Comparison of ENCODE assay signal across 8 cellular contexts in genomic region chr14:105045710-105046326, GRCh38. TPM values are rescaled to one million over a fixed set of nuclear protein-coding genes. Genes with fewer than 3 reads are reported as not detected.
DNase-seq lines count a peak whose midpoint lies in the region; ATAC-seq, FAIRE-seq and TF ChIP-seq lines count a peak whose summit lies in the region.

No MANE protein-coding gene starts in this region.

- H3K4me3 Mint-ChIP-seq in activated CD8-positive, alpha-beta T cell treated with anti-CD3 and anti-CD28 coated beads for 36 hours = no peak overlapping the region

- ATAC-seq in activated CD8-positive, alpha-beta T cell treated with anti-CD3 and anti-CD28 coated beads for 36 hours = peak; percentile 92

- peak; percentile 97 for DNase-seq in AG20443 (ENCODE audit: low spot score)
- peak; percentile 98 for DNase-seq in GM19239 (ENCODE audit: insufficient read length, low spot score)
- peak; percentile 79 for DNase-seq in HT-29 (ENCODE audit: low spot score)
- DNase-seq in NOMO-1 (lab: John Stamatoyannopoulos, UW; ENCODE audit: unreplicated experiment in 2 of 2) = peak; percentile 90 to 94
- DNase-seq in activated CD8-positive, alpha-beta T cell treated with anti-CD3 and anti-CD28 coated beads for 36 hours = peak; percentile 96
- DNase-seq in dermis microvascular lymphatic vessel endothelial cell (ENCODE audit: low read depth in 2 of 2) = peak; percentile 47 to 81
- peak; percentile 87 for DNase-seq in medulla oblongata (ENCODE audit: extremely low spot score)
- DNase-seq in stimulated activated CD8-positive, alpha-beta memory T cell treated with anti-CD3 and anti-CD28 coated beads, Interleukin-15, amount 100 ng/mL, for 4 hours (ENCODE audit: low read depth in 2 of 2) = peak; percentile 74 to 82

- peaks cover 16% of the 10 kb centered on the region for H3K4me1 Mint-ChIP-seq in activated CD8-positive, alpha-beta T cell treated with anti-CD3 and anti-CD28 coated beads for 36 hours (ENCODE audit: low read depth)

- peak; percentile 87 for FAIRE-seq in GM19239 (lab: Jason Lieb, UNC)

- intact Hi-C loops in activated CD8-positive, alpha-beta T cell treated with anti-CD3 and anti-CD28 coated beads for 36 hours (cut with micrococcal nuclease) = loop anchor here (1.0 kb wide), 1 partner anchor 70 kb away; no protein-coding TSS in a partner anchor

- POLR2A ChIA-PET in activated CD8-positive, alpha-beta T cell treated with anti-CD3 and anti-CD28 coated beads for 36 hours (lab: Charles Lee) = interaction anchor here (0.7 to 3.6 kb wide), 12 partner anchors 10 to 72 kb away, joined by 3 to 12 read pairs (median 4); partner anchors contain the start of gene CDCA4

- CTCF ChIA-PET in activated CD8-positive, alpha-beta T cell treated with anti-CD3 and anti-CD28 coated beads for 36 hours (lab: Charles Lee) = interaction anchor here (0.7 to 6.3 kb wide), 39 partner anchors 8 to 277 kb away, joined by 3 to 87 read pairs (median 5); partner anchors contain the start of genes CDCA4, CLBA1 and GPR132

- peak overlapping the region; percentile 22 for H3K27ac Mint-ChIP-seq in activated CD8-positive, alpha-beta T cell treated with anti-CD3 and anti-CD28 coated beads for 36 hours

- peaks cover 9% of the 10 kb centered on the region for H3K27me3 Mint-ChIP-seq in activated CD8-positive, alpha-beta T cell treated with anti-CD3 and anti-CD28 coated beads for 36 hours

- no peaks in the 10 kb centered on the region for H3K9me3 Mint-ChIP-seq in activated CD8-positive, alpha-beta T cell treated with anti-CD3 and anti-CD28 coated beads for 36 hours

- H3K36me3 Mint-ChIP-seq in activated CD8-positive, alpha-beta T cell treated with anti-CD3 and anti-CD28 coated beads for 36 hours (ENCODE audit: low read depth) = peaks cover 6% of the 10 kb centered on the region

- TF ChIP-seq CTCF in activated CD8-positive, alpha-beta T cell treated with anti-CD3 and anti-CD28 coated beads for 36 hours (IDR thresholded peaks at IDR 0.05) = peak; percentile 100

RNA-seq across cellular contexts. Expression of gene GPR132, which starts 19.4 kb away (rescaled TPM):
- not detected in 2 replicates for total RNA-seq in HT-29 (2014; rRNA removed; shearing (Covaris generic))
- 10 to 100 TPM; 15.1 to 16.4 TPM for total RNA-seq in activated CD8-positive, alpha-beta T cell treated with anti-CD3 and anti-CD28 coated beads for 36 hours
- under 0.01 TPM in 1 of 2 replicates, not detected in the other for total RNA-seq in dermis microvascular lymphatic vessel endothelial cell

RNA-seq across cellular contexts. Expression of gene CDCA4, which starts 24.9 kb away (rescaled TPM):
- 45.4 and 45.7 TPM in 2 replicates for total RNA-seq in HT-29 (2014; rRNA removed; shearing (Covaris generic))
- total RNA-seq in activated CD8-positive, alpha-beta T cell treated with anti-CD3 and anti-CD28 coated beads for 36 hours = 10 to 100 TPM; 59.4 to 63.5 TPM
- total RNA-seq in dermis microvascular lymphatic vessel endothelial cell = 26.2 and 26.3 TPM in 2 replicates

Comparison
In these comparisons a context has a peak if more than half of its experiments do, and no peak if none do; other contexts are left out.
1. Peak in every context shown above with its lines: DNase-seq and ATAC-seq.
2. RNA of gene GPR132, which starts 19.4 kb away (total RNA-seq): 15.1 to 16.4 TPM in activated CD8-positive, alpha-beta T cell treated with anti-CD3 and anti-CD28 coated beads for 36 hours; not detected in HT-29 and under 0.01 TPM in dermis microvascular lymphatic vessel endothelial cell; every median in the first group is over 10 times any median in the second.